In the genomic region with DNA sequence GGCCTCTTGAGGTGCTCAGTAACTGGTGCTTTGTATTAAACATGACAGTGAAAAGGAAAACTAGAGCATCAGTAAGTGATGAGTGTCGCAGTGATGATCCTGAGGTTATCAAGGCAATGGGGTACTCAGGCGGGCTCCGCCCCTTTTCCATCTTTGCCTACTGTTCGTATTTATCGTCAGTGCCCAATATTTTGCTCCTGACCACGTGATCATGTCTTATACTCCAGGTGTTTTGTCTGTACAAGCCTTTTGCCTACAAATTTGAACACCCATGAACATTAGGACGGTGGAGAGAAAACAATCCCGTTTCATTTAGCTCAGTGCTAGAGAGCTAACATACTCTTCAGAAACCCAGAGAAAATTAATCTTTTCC, we compare ENCODE assay signal across 8 cellular contexts. TPM values are rescaled to one million over a fixed set of nuclear protein-coding genes. Genes with fewer than 3 reads are reported as not detected.
DNase-seq lines count a peak whose midpoint lies in the region; ATAC-seq, FAIRE-seq and TF ChIP-seq lines count a peak whose summit lies in the region.
"Not testable (repeated sequence)": the region's sequence is repeated elsewhere in the genome, so short reads cannot be mapped to it uniquely, and the experiment has no call there.

No MANE protein-coding gene starts in this region.

- H2AFZ ChIP-seq in KMS-11 (ENCODE audit: low read depth): peak overlapping the region; percentile 56

- H3K36me3 ChIP-seq in ES-I3 (ENCODE audit: insufficient read depth, low read length); KMS-11 (ENCODE audit: insufficient read depth); ovary; urinary bladder (ENCODE audit: insufficient read depth): not testable (repeated sequence)

- not testable (repeated sequence) for H3K4me3 ChIP-seq in KMS-11 (IDR thresholded peaks at IDR 0.05; ENCODE audit: insufficient read depth, low read depth, low read length)
- peak overlapping the region; percentile 44 for H3K4me3 ChIP-seq in ovary
- H3K4me3 ChIP-seq in urinary bladder (ENCODE audit: low read depth, low read length): peak overlapping the region; percentile 40

- H3K9me3 Mint-ChIP-seq in activated T-cell treated with anti-CD3 and anti-CD28 coated beads, Interleukin-2, amount 50 U/mL, for 24 hours; effector memory CD8-positive, alpha-beta T cell: not testable (repeated sequence)

- not testable (repeated sequence) for H3K4me1 ChIP-seq in ES-I3 (ENCODE audit: insufficient read depth, low read length); ovary (ENCODE audit: insufficient read depth); urinary bladder (ENCODE audit: insufficient read depth)
- peaks cover 25% of the 10 kb centered on the region for H3K4me1 ChIP-seq in KMS-11 (ENCODE audit: low read depth, poor library complexity, severe bottlenecking)

- H3K27ac ChIP-seq in KMS-11 (peak overlapping the region; percentile 62), ovary (peak overlapping the region; percentile 27 to 71)
- H3K27ac ChIP-seq in urinary bladder (ENCODE audit: low read depth): not testable (repeated sequence)

- H3K27ac Mint-ChIP-seq in activated T-cell treated with anti-CD3 and anti-CD28 coated beads, Interleukin-2, amount 50 U/mL, for 24 hours: peak overlapping the region; percentile 98
- peak overlapping the region; percentile 95 to 96 for H3K27ac Mint-ChIP-seq in effector memory CD8-positive, alpha-beta T cell

- H3K4me2 ChIP-seq in KMS-11: peak overlapping the region; percentile 60; the same call in 1 of the 2 replicates

- WGBS in ovary, 3 donors: 0 to 1% (median 0%) methylated on average over 7 to 8 of the region's 8 CpGs
- under 1% methylated on average over 7 of the region's 8 CpGs for WGBS in urinary bladder

- peak overlapping the region; percentile 91 for H3K4me3 Mint-ChIP-seq in activated T-cell treated with anti-CD3 and anti-CD28 coated beads, Interleukin-2, amount 50 U/mL, for 24 hours
- peak overlapping the region; percentile 88 to 89 for H3K4me3 Mint-ChIP-seq in effector memory CD8-positive, alpha-beta T cell

- not testable (repeated sequence) for H3K27me3 ChIP-seq in KMS-11 (ENCODE audit: insufficient read depth, low read depth); ovary

- H3K9ac ChIP-seq in ES-I3 (ENCODE audit: low read depth, low read length) (peak overlapping the region; percentile 44; the same call in 1 of the 2 replicates), KMS-11 (peak overlapping the region; percentile 52)

- H3K36me3 Mint-ChIP-seq in activated T-cell treated with anti-CD3 and anti-CD28 coated beads, Interleukin-2, amount 50 U/mL, for 24 hours (ENCODE audit: low read depth): peaks cover 36% of the 10 kb centered on the region
- peaks cover 25% of the 10 kb centered on the region for H3K36me3 Mint-ChIP-seq in effector memory CD8-positive, alpha-beta T cell (ENCODE audit: insufficient read depth)

- not testable (repeated sequence) for TF ChIP-seq CTCF in KMS-11 (conservative IDR thresholded peaks at IDR 0.05; ENCODE audit: low read depth, low read length); ovary (IDR thresholded peaks at IDR 0.05)

- H3K27me3 Mint-ChIP-seq in activated T-cell treated with anti-CD3 and anti-CD28 coated beads, Interleukin-2, amount 50 U/mL, for 24 hours; effector memory CD8-positive, alpha-beta T cell: not testable (repeated sequence)

- not testable (repeated sequence) for TF ChIP-seq POLR2A in ovary (IDR thresholded peaks at IDR 0.05)

- H4K20me1 ChIP-seq in KMS-11 (ENCODE audit: insufficient read depth): not testable (repeated sequence)

- DNase-seq in NCI-H82 (lab: John Stamatoyannopoulos, UW): peak; percentile 47
- not testable (repeated sequence) for DNase-seq in activated T-cell treated with anti-CD3 and anti-CD28 coated beads, Interleukin-2, amount 50 U/mL, for 24 hours; ovary
- DNase-seq in effector memory CD8-positive, alpha-beta T cell: peak in 1 of 3 experiments; percentile 5

- not testable (repeated sequence) for TF ChIP-seq EP300 in ovary (IDR thresholded peaks at IDR 0.05)

- ATAC-seq in effector memory CD8-positive, alpha-beta T cell (replicated peaks): not testable (repeated sequence)

- peaks cover 22% of the 10 kb centered on the region for H3K4me1 Mint-ChIP-seq in activated T-cell treated with anti-CD3 and anti-CD28 coated beads, Interleukin-2, amount 50 U/mL, for 24 hours (ENCODE audit: low read depth)
- not testable (repeated sequence) for H3K4me1 Mint-ChIP-seq in effector memory CD8-positive, alpha-beta T cell (ENCODE audit: low read depth in 2 of 2)

- peak; percentile 89 for FAIRE-seq in islet of Langerhans (lab: Jason Lieb, UNC)

- intact Hi-C loops in ovary (cut with DNase I): not testable (repeated sequence)

- not testable (repeated sequence) for H3K79me2 ChIP-seq in KMS-11 (ENCODE audit: insufficient read depth, low read depth)

- H3K9me3 ChIP-seq in ES-I3 (ENCODE audit: control insufficient read depth, insufficient read depth, low read length); ovary: not testable (repeated sequence)

RNA-seq across cellular contexts. Expression of a gene that starts 0.5 kb away (rescaled TPM):
- total RNA-seq in ovary (10 to 100 TPM in 6 of 7 donors, 1 to 10 TPM in 1; 9.0 to 32.0 (median 12.8) TPM), urinary bladder (26.4 TPM)
- polyA plus RNA-seq in ovary (10 to 100 TPM; 11.3 to 17.7 TPM), urinary bladder (10.0 TPM)
